Comparison of ENCODE assay signal across 7 cellular contexts in the genomic region with DNA sequence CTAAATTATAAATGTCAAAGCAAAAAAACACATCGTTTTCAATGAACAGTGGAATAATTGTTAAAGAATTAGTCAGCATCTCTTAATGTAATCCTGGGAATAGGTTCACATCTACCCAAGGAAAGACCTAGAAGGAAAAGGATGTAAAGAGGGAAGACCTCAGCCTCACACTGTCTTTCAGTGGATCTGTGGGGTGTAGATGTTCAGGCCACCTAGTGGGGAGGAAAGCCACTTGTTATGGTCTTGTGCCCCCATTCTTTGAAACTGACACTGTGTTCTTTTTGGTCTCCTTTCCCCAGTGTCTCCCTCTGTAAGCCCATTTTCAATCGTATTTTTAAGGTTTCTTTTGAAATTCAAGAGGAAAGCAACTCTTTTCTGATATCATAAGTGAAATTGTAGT. TPM values are rescaled to one million over a fixed set of nuclear protein-coding genes. Genes with fewer than 3 reads are reported as not detected.
DNase-seq lines count a peak whose midpoint lies in the region; ATAC-seq, FAIRE-seq and TF ChIP-seq lines count a peak whose summit lies in the region.
"Not testable (repeated sequence)": the region's sequence is repeated elsewhere in the genome, so short reads cannot be mapped to it uniquely, and the experiment has no call there.

No MANE protein-coding gene starts in this region.

- TF ChIP-seq POLR2A in GM12892 (IDR thresholded peaks at IDR 0.05; ENCODE audit: low read depth, low read length); HCT116 (IDR thresholded peaks at IDR 0.05; ENCODE audit: borderline replicate concordance, extremely low read depth, insufficient read depth, insufficient read length); K562 (conservative IDR thresholded peaks at IDR 0.05); H1 (IDR thresholded peaks at IDR 0.05; ENCODE audit: control extremely low read depth in 1 of 2, low read depth in 2 of 2, low read length in 2 of 2); HepG2 (IDR thresholded peaks at IDR 0.05; ENCODE audit: insufficient read depth in 1 of 2, low read depth in 2 of 2, low read length in 2 of 2): not testable (repeated sequence)

- not testable (repeated sequence) for H4K5ac ChIP-seq in H1 (ENCODE audit: insufficient read length, low read depth, low read length)

- RAD21 ChIA-PET in HCT116 (lab: Charles Lee; ENCODE audit: low non-redundant PET in 1 of 2, low total read pairs in 2 of 2, uncharacterized antibody in 2 of 2, unreplicated experiment in 2 of 2), result not testable (repeated sequence)

- not testable (repeated sequence) for TF ChIP-seq EP300 in K562 (IDR thresholded peaks at IDR 0.05; ENCODE audit: low read length); H1 (IDR thresholded peaks at IDR 0.05; ENCODE audit: borderline replicate concordance in 1 of 2, low read depth in 2 of 2, low read length in 2 of 2); HepG2 (IDR thresholded peaks at IDR 0.05; ENCODE audit: low read depth in 2 of 2, low read length in 2 of 2); HepG2 (CRISPR knock-in tag; IDR thresholded peaks at IDR 0.05; ENCODE audit: borderline replicate concordance)

- not testable (repeated sequence) for H3K18ac ChIP-seq in H1 (ENCODE audit: extremely low read depth, low read length)

- not testable (repeated sequence) for H3K9me3 ChIP-seq in HCT116 (ENCODE audit: control insufficient read depth in 1 of 2, insufficient read depth in 1 of 2, low read depth in 1 of 2, low read length in 2 of 2); K562 (replicated peaks; ENCODE audit: control insufficient read depth, insufficient read depth, low read depth, low read length); H1 (ENCODE audit: insufficient read depth in 2 of 2, low read depth in 1 of 2, low read length in 1 of 2); HepG2 (ENCODE audit: low read length)

- CTCF ChIA-PET in HCT116 (lab: Charles Lee); K562 (lab: Yijun Ruan, JAX; ENCODE audit: low intra/inter-chr PET ratio); H1 (lab: Charles Lee; ENCODE audit: partially characterized antibody); HepG2 (lab: Yijun Ruan, JAX; ENCODE audit: low intra/inter-chr PET ratio, low total read pairs): not testable (repeated sequence)

- TF ChIP-seq CTCF in GM23338 (conservative IDR thresholded peaks at IDR 0.05; ENCODE audit: low read depth in 2 of 2); HCT116 (IDR thresholded peaks at IDR 0.05 in 2 of 3, conservative IDR thresholded peaks at IDR 0.05 in 1 of 3; ENCODE audit: borderline replicate concordance in 1 of 3, insufficient read depth in 1 of 3, low read depth in 2 of 3, low read length in 2 of 3); K562 (IDR thresholded peaks at IDR 0.05 in 2 of 3, conservative IDR thresholded peaks at IDR 0.05 in 1 of 3; ENCODE audit: insufficient read depth in 2 of 3, low read depth in 1 of 3, low read length in 3 of 3); H1 (IDR thresholded peaks at IDR 0.05; ENCODE audit: control extremely low read depth in 1 of 3, insufficient read depth in 1 of 3, low read depth in 1 of 3, low read length in 3 of 3); HepG2 (CRISPR knock-in tag; IDR thresholded peaks at IDR 0.05): not testable (repeated sequence)

- not testable (repeated sequence) for H3K9me1 ChIP-seq in K562 (ENCODE audit: control insufficient read depth, insufficient read depth, low read length)

- H4K91ac ChIP-seq in H1 (replicated peaks; ENCODE audit: insufficient read length, low read length), result not testable (repeated sequence)

- not testable (repeated sequence) for H3K4me1 Mint-ChIP-seq in GM23338

- not testable (repeated sequence) for H3K23me2 ChIP-seq in H1 (ENCODE audit: low read depth, low read length)

- not testable (repeated sequence) for TF ChIP-seq RAD21 in HCT116 (IDR thresholded peaks at IDR 0.05; ENCODE audit: low read depth); K562 (CRISPR knock-in tag; conservative IDR thresholded peaks at IDR 0.05 in 1 of 2, IDR thresholded peaks at IDR 0.05 in 1 of 2); H1 (IDR thresholded peaks at IDR 0.05 in 1 of 2, conservative IDR thresholded peaks at IDR 0.05 in 1 of 2; ENCODE audit: low read depth in 2 of 2, low read length in 2 of 2); HepG2 (CRISPR knock-in tag; IDR thresholded peaks at IDR 0.05)

- DNase-seq in GM12892 (ENCODE audit: insufficient read length); GM23338 (ENCODE audit: low spot score); HCT116 (ENCODE audit: low read depth, low spot score); K562 (ENCODE audit: extremely low read depth in 1 of 4, low spot score in 3 of 4); H1 (ENCODE audit: low read depth in 1 of 2, low spot score in 2 of 2); HepG2 (ENCODE audit: low spot score): not testable (repeated sequence)

- not testable (repeated sequence) for H2AK5ac ChIP-seq in H1 (ENCODE audit: low read depth, low read length)

- not testable (repeated sequence) for H3K79me2 ChIP-seq in GM23338 (replicated peaks; ENCODE audit: insufficient read depth); HCT116 (ENCODE audit: insufficient read depth, low read length); K562 (ENCODE audit: control insufficient read depth, insufficient read depth, low read length); H1 (ENCODE audit: control insufficient read depth in 1 of 2, insufficient read depth in 2 of 2, low read length in 2 of 2); HepG2 (ENCODE audit: insufficient read depth, low read length)

- in situ Hi-C loops in K562 (cut with MboI), result loop anchor here (25.0 kb wide), 1 partner anchor 190 kb away; no protein-coding TSS in a partner anchor
- in situ Hi-C loops in HepG2 (cut with HindIII; ENCODE audit: extremely low pct_ligation_motif_present, low pct_unique_long_range_greater_than_20kb), result not testable (repeated sequence)

- not testable (repeated sequence) for H3K4me3 ChIP-seq in GM23338; HCT116 (replicated peaks in 1 of 2; ENCODE audit: low read depth in 1 of 2, low read length in 2 of 2); K562; H1 (ENCODE audit: extremely low read depth in 1 of 4, insufficient read depth in 2 of 4, low read depth in 3 of 4, low read length in 4 of 4); HepG2 (replicated peaks in 1 of 3; ENCODE audit: insufficient read depth in 1 of 3, low read depth in 2 of 3, low read length in 3 of 3)

- H3K4ac ChIP-seq in H1 (replicated peaks; ENCODE audit: insufficient read length, low read depth, low read length), result not testable (repeated sequence)

- not testable (repeated sequence) for H3K9me3 Mint-ChIP-seq in GM23338

- FAIRE-seq in GM12892 (lab: Jason Lieb, UNC) (peak; percentile 86), K562 (lab: Jason Lieb, UNC) (peak; percentile 59), H1 (lab: Jason Lieb, UNC) (peak; percentile 63), HepG2 (lab: Jason Lieb, UNC) (peak; percentile 30)

- not testable (repeated sequence) for H3K4me3 Mint-ChIP-seq in GM23338

- not testable (repeated sequence) for H2BK12ac ChIP-seq in H1 (ENCODE audit: low read depth, low read length)

- intact Hi-C loops in HCT116 (cut with micrococcal nuclease); K562 (cut with micrococcal nuclease); HepG2 (cut with micrococcal nuclease; ENCODE audit: unreplicated experiment): not testable (repeated sequence)

- not testable (repeated sequence) for H3K56ac ChIP-seq in H1 (replicated peaks; ENCODE audit: insufficient read length, low read depth, low read length)

- POLR2A ChIA-PET in HCT116 (lab: Charles Lee); K562 (lab: Yijun Ruan, JAX); H1 (lab: Charles Lee; ENCODE audit: partially characterized antibody); HepG2 (lab: Yijun Ruan, JAX): not testable (repeated sequence)

- not testable (repeated sequence) for H3K4me1 ChIP-seq in GM23338 (ENCODE audit: insufficient read depth); HCT116 (ENCODE audit: control insufficient read depth in 1 of 2, insufficient read depth in 2 of 2, low read length in 2 of 2); K562 (replicated peaks in 1 of 2; ENCODE audit: control insufficient read depth in 2 of 2, insufficient read depth in 2 of 2, low read length in 2 of 2); H1 (replicated peaks in 1 of 4; ENCODE audit: control insufficient read depth in 3 of 4, insufficient read depth in 4 of 4, low read length in 3 of 4); HepG2 (ENCODE audit: insufficient read depth, low read length)

- H3K27ac Mint-ChIP-seq in GM23338, result not testable (repeated sequence)

- not testable (repeated sequence) for H3K79me1 ChIP-seq in H1 (ENCODE audit: low read depth, low read length)

- not testable (repeated sequence) for H3K23ac ChIP-seq in H1 (ENCODE audit: insufficient read length)

- H2BK5ac ChIP-seq in H1 (ENCODE audit: low read depth, low read length), result not testable (repeated sequence)

- H2AFZ ChIP-seq in GM23338; HCT116 (ENCODE audit: low read depth, low read length, poor library complexity, severe bottlenecking); K562 (ENCODE audit: low read depth, low read length); H1 (ENCODE audit: low read length); HepG2 (ENCODE audit: low read length): not testable (repeated sequence)

- not testable (repeated sequence) for H2BK15ac ChIP-seq in H1 (ENCODE audit: low read length)

- not testable (repeated sequence) for H3K14ac ChIP-seq in H1 (ENCODE audit: insufficient read length)

- not testable (repeated sequence) for H3K27me3 Mint-ChIP-seq in GM23338 (ENCODE audit: insufficient read depth, low read depth, poor library complexity)

- not testable (repeated sequence) for H4K20me1 ChIP-seq in GM23338 (replicated peaks; ENCODE audit: insufficient read depth); HCT116 (ENCODE audit: insufficient read depth); K562 (replicated peaks; ENCODE audit: control insufficient read depth, insufficient read depth, low read length); H1 (replicated peaks in 1 of 2; ENCODE audit: control insufficient read depth in 1 of 2, insufficient read depth in 2 of 2, low read length in 2 of 2); HepG2 (ENCODE audit: insufficient read depth, low read length)

- H3K4me2 ChIP-seq in GM23338; HCT116 (ENCODE audit: low read length); K562 (ENCODE audit: insufficient read depth, low read length); H1 (ENCODE audit: insufficient read depth in 1 of 2, low read depth in 2 of 2, low read length in 2 of 2); HepG2 (ENCODE audit: low read depth, low read length): not testable (repeated sequence)

- H2BK120ac ChIP-seq in H1 (replicated peaks; ENCODE audit: low read depth, low read length), result not testable (repeated sequence)

- not testable (repeated sequence) for H3K9ac ChIP-seq in HCT116 (ENCODE audit: low read length); K562 (ENCODE audit: insufficient read depth in 1 of 2, low read depth in 2 of 2, low read length in 2 of 2); H1 (replicated peaks in 1 of 4; ENCODE audit: extremely low read depth in 1 of 4, low read depth in 3 of 4, low read length in 3 of 4); HepG2 (ENCODE audit: insufficient read depth, low read depth, low read length)

- not testable (repeated sequence) for H2BK20ac ChIP-seq in H1 (ENCODE audit: low read length)

- not testable (repeated sequence) for H4K8ac ChIP-seq in H1 (ENCODE audit: extremely low read depth, insufficient read depth, low read length)

- H3F3A ChIP-seq in GM23338 (replicated peaks; ENCODE audit: low read depth), result not testable (repeated sequence)

- peak; percentile 80 for ATAC-seq in GM23338
- peak; percentile 69 for ATAC-seq in HCT116
- peak; percentile 78 for ATAC-seq in SK-N-SH treated with all-trans-retinoic acid at 6 μM for 48 hours
- ATAC-seq in K562, result peak; percentile 74
- ATAC-seq in HepG2, result peak; percentile 64

- H3K27ac ChIP-seq in GM23338 (ENCODE audit: low read depth); HCT116 (ENCODE audit: low read depth, low read length); K562 (ENCODE audit: extremely low read depth, low read depth, low read length); H1 (ENCODE audit: low read depth, low read length); HepG2 (ENCODE audit: extremely low read length, insufficient read depth, low read length): not testable (repeated sequence)

- not testable (repeated sequence) for H3K36me3 ChIP-seq in GM23338 (ENCODE audit: insufficient read depth); HCT116 (ENCODE audit: control insufficient read depth in 1 of 2, insufficient read depth in 2 of 2, low read length in 2 of 2); K562 (ENCODE audit: control insufficient read depth, insufficient read depth, low read length); H1 (ENCODE audit: control insufficient read depth in 2 of 4, insufficient read depth in 4 of 4, low read length in 3 of 4); HepG2 (replicated peaks in 1 of 2; ENCODE audit: control insufficient read depth in 1 of 2, insufficient read depth in 2 of 2, low read length in 2 of 2)

- not testable (repeated sequence) for BruUV-seq in HCT116 (replicated peaks; lab: Mats Ljungman, UMichigan); K562 (replicated peaks; lab: Mats Ljungman, UMichigan); HepG2 (replicated peaks; lab: Mats Ljungman, UMichigan)

- H3K27me3 ChIP-seq in GM23338 (ENCODE audit: insufficient read depth); HCT116 (ENCODE audit: insufficient read depth, low read length); K562 (ENCODE audit: control insufficient read depth in 2 of 2, insufficient read depth in 2 of 2, low read length in 2 of 2); H1 (replicated peaks in 1 of 4; ENCODE audit: control insufficient read depth in 3 of 4, extremely low read depth in 1 of 4, insufficient read depth in 3 of 4, low read length in 3 of 4); HepG2 (ENCODE audit: control insufficient read depth in 1 of 2, insufficient read depth in 2 of 2, low read length in 2 of 2): not testable (repeated sequence)

- H3K36me3 Mint-ChIP-seq in GM23338 (ENCODE audit: low read depth), result not testable (repeated sequence)

- not testable (repeated sequence) for H3K9me2 ChIP-seq in GM23338 (ENCODE audit: insufficient read depth); HCT116 (ENCODE audit: insufficient read depth)

- WGBS in K562 (ENCODE audit: insufficient coverage, low coverage, missing lambda C conversion rate), result no CpG with 5 or more reads among the region's 2 CpGs
- WGBS in H1 (ENCODE audit: extremely low coverage in 1 of 2, insufficient coverage in 1 of 2, insufficient read length in 1 of 2, insufficient replicate concordance in 2 of 2, low coverage in 1 of 2, low lambda C conversion rate in 2 of 2, missing lambda C conversion rate in 1 of 2), 2 experiments, result no CpG with 5 or more reads among the region's 2 CpGs
- WGBS in HepG2 (ENCODE audit: low lambda C conversion rate), result no CpG with 5 or more reads among the region's 2 CpGs

RNA-seq across cellular contexts. Expression of a gene that starts 56.8 kb away (rescaled TPM):
- 12.1 TPM for polyA plus RNA-seq in GM12892 (2012; ENCODE audit: missing spikeins)
- total RNA-seq in GM23338 (2014; rRNA removed; shearing (Covaris generic)), result 23.8 and 26.5 TPM in 2 replicates
- 9.5 and 12.5 TPM in 2 replicates for polyA plus RNA-seq in GM23338 (2016; fragmentation: Nextera tagmentation; extraction: Ambion mirVana)
- total RNA-seq in HCT116 (2021; ENCODE audit: unreplicated experiment), result 61.1 TPM
- polyA plus RNA-seq in HCT116 (2012), result 30.8 and 40.0 TPM in 2 replicates
- 29.7 and 48.1 TPM in 2 replicates for total RNA-seq in K562 (2011; cell fraction: chromatin; rRNA removed; ENCODE audit: low replicate concordance)
- 22.9 and 25.7 TPM in 2 replicates for total RNA-seq in K562 (2011; cell fraction: nucleolus; rRNA removed)
- total RNA-seq in K562 (2011; cell fraction: nucleoplasm; rRNA removed), result 19.8 and 28.9 TPM in 2 replicates
- 16.7 and 23.1 TPM in 2 replicates for total RNA-seq in K562 (2014; rRNA removed)
- total RNA-seq in K562 (2014; rRNA removed; fragmentation: Illumina TruSeq; extraction: Trizol), result 36.7 and 39.0 TPM in 2 replicates
- 33.0 and 37.1 TPM in 2 replicates for total RNA-seq in K562 (2015; rRNA removed; fragmentation: Illumina TruSeq; extraction: Trizol)
- 34.1 and 34.9 TPM in 2 replicates for total RNA-seq in K562 (2021)
- 33.6 and 39.8 TPM in 2 replicates for polyA plus RNA-seq in K562 (2011; rRNA removed)
- polyA plus RNA-seq in K562 (2011; cell fraction: cytosol; rRNA removed), result 12.1 and 18.6 TPM in 2 replicates
- 16.5 and 23.1 TPM in 2 replicates for polyA plus RNA-seq in K562 (2011; cell fraction: nucleus; rRNA removed)
- 28.9 and 44.4 TPM in 2 replicates for polyA plus RNA-seq in K562 (2012)
- polyA plus RNA-seq in K562 (2014; fragmentation: Illumina TruSeq; extraction: Trizol), result 32.5 and 36.9 TPM in 2 replicates
- 10 to 100 TPM; 17.0 to 37.3 TPM for polyA plus RNA-seq in K562 (2014; fragmentation: Nextera tagmentation; extraction: Ambion mirVana)
- polyA plus RNA-seq in K562 (2014; rRNA removed), result 17.4 and 20.5 TPM in 2 replicates
- polyA minus RNA-seq in K562 (2011; rRNA and poly(A)+ RNA removed), result 69.4 and 70.6 TPM in 2 replicates
- 15.7 and 18.7 TPM in 2 replicates for polyA minus RNA-seq in K562 (2011; cell fraction: cytosol; rRNA and poly(A)+ RNA removed)
- 20.7 and 42.1 TPM in 2 replicates for polyA minus RNA-seq in K562 (2011; cell fraction: nucleus; rRNA and poly(A)+ RNA removed)
- 27.7 and 30.4 TPM in 2 replicates for total RNA-seq in H1 (2021; fragmentation: NEBNext Ultra II Directional; extraction: Animal tissue kit (Norgen Biotek cat#: 25700))
- 7.8 and 13.0 TPM in 2 replicates for polyA plus RNA-seq in H1 (2011; rRNA removed)
- 12.6 TPM for polyA plus RNA-seq in H1 (2011; cell fraction: cytosol; rRNA removed)
- polyA plus RNA-seq in H1 (2011; cell fraction: nucleus; rRNA removed), result 7.8 TPM
- polyA plus RNA-seq in H1 (2012, experiment 1 of 2), result 16.2 to 29.7 TPM (median 16.9 TPM) in 4 replicates
- polyA plus RNA-seq in H1 (2012, experiment 2 of 2), result 2.0 TPM
- 9.9 TPM for polyA plus RNA-seq in H1 (2013, experiment 1 of 2)
- polyA plus RNA-seq in H1 (2013, experiment 2 of 2), result 10.2 TPM
- polyA minus RNA-seq in H1 (2011; rRNA and poly(A)+ RNA removed), result 27.7 and 31.2 TPM in 2 replicates
- 10.9 TPM for polyA minus RNA-seq in H1 (2011; cell fraction: cytosol; rRNA and poly(A)+ RNA removed)
- polyA minus RNA-seq in H1 (2011; cell fraction: nucleus; rRNA and poly(A)+ RNA removed), result 45.6 TPM
- total RNA-seq in HepG2 (2016; rRNA removed; fragmentation: Illumina TruSeq; extraction: Trizol), result 37.8 and 70.3 TPM in 2 replicates
- total RNA-seq in HepG2 (2016; cell fraction: cytosol; rRNA removed; fragmentation: Illumina TruSeq; extraction: Trizol; ENCODE audit: low read depth), result 6.4 and 8.5 TPM in 2 replicates
- total RNA-seq in HepG2 (2016; cell fraction: insoluble cytoplasmic fraction; rRNA removed; fragmentation: Illumina TruSeq; extraction: Trizol), result 38.8 and 63.7 TPM in 2 replicates
- 11.3 and 12.9 TPM in 2 replicates for total RNA-seq in HepG2 (2016; cell fraction: membrane; rRNA removed; fragmentation: Illumina TruSeq; extraction: Trizol)
- 34.7 and 43.5 TPM in 2 replicates for total RNA-seq in HepG2 (2016; cell fraction: nucleus; rRNA removed; fragmentation: Illumina TruSeq; extraction: Trizol)
- polyA plus RNA-seq in HepG2 (2011; rRNA removed), result 21.0 and 21.9 TPM in 2 replicates
- polyA plus RNA-seq in HepG2 (2011; cell fraction: cytosol; rRNA removed), result 11.2 and 17.5 TPM in 2 replicates
- polyA plus RNA-seq in HepG2 (2011; cell fraction: nucleus; rRNA removed), result 12.8 TPM in 2 replicates
- 16.7 and 21.2 TPM in 2 replicates for polyA plus RNA-seq in HepG2 (2012)
- polyA plus RNA-seq in HepG2 (2016; cell fraction: cytosol; fragmentation: Illumina TruSeq; extraction: Trizol; ENCODE audit: low read depth), result 1.3 and 1.5 TPM in 2 replicates
- polyA plus RNA-seq in HepG2 (2016; cell fraction: insoluble cytoplasmic fraction; fragmentation: Illumina TruSeq; extraction: Trizol; ENCODE audit: low read depth), result 49.5 and 50.8 TPM in 2 replicates
- 4.3 and 4.7 TPM in 2 replicates for polyA plus RNA-seq in HepG2 (2016; cell fraction: membrane; fragmentation: Illumina TruSeq; extraction: Trizol; ENCODE audit: low read depth)
- polyA plus RNA-seq in HepG2 (2016; cell fraction: nucleus; fragmentation: Illumina TruSeq; extraction: Trizol; ENCODE audit: insufficient read depth, low read depth), result 26.1 and 30.2 TPM in 2 replicates
- polyA minus RNA-seq in HepG2 (2011; rRNA and poly(A)+ RNA removed; ENCODE audit: low replicate concordance), result 23.8 and 23.9 TPM in 2 replicates
- polyA minus RNA-seq in HepG2 (2011; cell fraction: cytosol; rRNA and poly(A)+ RNA removed), result 17.0 and 18.6 TPM in 2 replicates
- 85.0 and 88.5 TPM in 2 replicates for polyA minus RNA-seq in HepG2 (2011; cell fraction: nucleus; rRNA and poly(A)+ RNA removed)
